16 cellular contexts compared by ENCODE assay signal in the genomic region with DNA sequence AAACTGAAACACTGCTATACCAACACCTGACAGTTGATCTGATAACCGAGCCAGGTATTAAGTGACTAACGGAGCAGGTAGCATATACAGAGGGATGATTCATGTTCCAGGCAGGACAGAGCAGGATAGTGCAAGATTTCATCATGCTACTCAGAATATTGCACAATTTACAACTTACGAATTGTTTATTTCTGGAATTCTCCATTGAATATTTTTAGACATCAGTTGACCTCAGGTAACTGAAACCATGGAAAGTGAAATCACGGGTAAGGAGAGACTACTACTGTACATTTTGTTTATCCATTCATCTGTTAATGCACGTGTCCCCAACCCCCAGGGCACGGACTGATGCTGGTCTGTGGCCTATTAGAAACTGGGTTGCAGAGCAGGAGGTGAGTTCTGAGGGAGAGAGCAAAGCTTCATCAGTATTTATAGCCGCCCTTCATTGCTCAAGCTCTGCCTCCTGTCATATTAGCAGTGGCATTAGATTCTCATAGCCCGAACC. TPM values are rescaled to one million over a fixed set of nuclear protein-coding genes. Genes with fewer than 3 reads are reported as not detected.
DNase-seq lines count a peak whose midpoint lies in the region; ATAC-seq, FAIRE-seq and TF ChIP-seq lines count a peak whose summit lies in the region.
"Had no signal": no experiment of that assay in that cellular context is flagged by ENCODE, and none has a peak within 500 bp of the region (broad histone marks: within the 10 kb centered on the region; RNA-seq: fewer than 3 reads in every experiment).

No MANE protein-coding gene starts in this region.

- H3K27ac Mint-ChIP-seq in CD8-positive, alpha-beta T cell: no peak overlapping the region
- H3K27ac Mint-ChIP-seq: IgD-negative memory B cell had no signal

- no peaks in the 10 kb centered on the region for H3K36me3 Mint-ChIP-seq in CD8-positive, alpha-beta T cell
- H3K36me3 Mint-ChIP-seq: IgD-negative memory B cell had no signal

- POLR2A ChIA-PET in CD8-positive, alpha-beta T cell (lab: Charles Lee): interaction anchor here (0.6 kb wide), 1 partner anchor 39 kb away, joined by 3 read pairs; no protein-coding TSS in a partner anchor

- no peaks in the 10 kb centered on the region for H3K9me3 ChIP-seq in CD8-positive, alpha-beta T cell (ENCODE audit: low read length)
- H3K9me3 ChIP-seq: adrenal gland, stomach had no signal

- TF ChIP-seq CTCF in bronchial epithelial cell (IDR thresholded peaks at IDR 0.05; ENCODE audit: insufficient read depth, low read length, severe bottlenecking): no peak
- TF ChIP-seq CTCF in CD8-positive, alpha-beta T cell (IDR thresholded peaks at IDR 0.05): no peak

- H3K4me1 ChIP-seq in CD8-positive, alpha-beta T cell (ENCODE audit: insufficient read depth, low read length): no peaks in the 10 kb centered on the region
- H3K4me1 ChIP-seq: adrenal gland, stomach had no signal

- no peaks in the 10 kb centered on the region for H3K27me3 Mint-ChIP-seq in CD8-positive, alpha-beta T cell (ENCODE audit: low read depth)
- H3K27me3 Mint-ChIP-seq: IgD-negative memory B cell had no signal

- H3K27me3 ChIP-seq in bronchial epithelial cell (ENCODE audit: control insufficient read depth, insufficient read depth, low read length): no peaks in the 10 kb centered on the region
- no peaks in the 10 kb centered on the region for H3K27me3 ChIP-seq in CD8-positive, alpha-beta T cell (ENCODE audit: insufficient read depth, low read length)
- H3K27me3 ChIP-seq: adrenal gland, dorsolateral prefrontal cortex, stomach had no signal

- H3K27ac ChIP-seq in CD8-positive, alpha-beta T cell (ENCODE audit: low read depth, low read length): no peak overlapping the region
- H3K27ac ChIP-seq: adrenal gland, dorsolateral prefrontal cortex, stomach had no signal

- H3K4me3 Mint-ChIP-seq in CD8-positive, alpha-beta T cell: no peak overlapping the region
- H3K4me3 Mint-ChIP-seq: IgD-negative memory B cell had no signal

- H3K36me3 ChIP-seq in bronchial epithelial cell (ENCODE audit: control insufficient read depth, insufficient read depth, low read length): no peaks in the 10 kb centered on the region
- H3K36me3 ChIP-seq in CD8-positive, alpha-beta T cell (ENCODE audit: insufficient read depth, low read length): no peaks in the 10 kb centered on the region
- H3K36me3 ChIP-seq: adrenal gland, stomach had no signal

- ATAC-seq in CD8-positive, alpha-beta T cell: no peak
- ATAC-seq: Panc1 had no signal

- peak; percentile 93 for FAIRE-seq in HTR-8/SVneo (lab: Jason Lieb, UNC)
- peak; percentile 81 for FAIRE-seq in bronchial epithelial cell (lab: Jason Lieb, UNC)
- FAIRE-seq: GM19239 had no signal

- no peaks in the 10 kb centered on the region for H3K9me3 Mint-ChIP-seq in CD8-positive, alpha-beta T cell
- H3K9me3 Mint-ChIP-seq: IgD-negative memory B cell had no signal

- no peak overlapping the region for H3K4me3 ChIP-seq in bronchial epithelial cell (ENCODE audit: low read depth, low read length)
- no peak overlapping the region for H3K4me3 ChIP-seq in CD8-positive, alpha-beta T cell (ENCODE audit: low read depth, low read length)
- H3K4me3 ChIP-seq: adrenal gland, dorsolateral prefrontal cortex, stomach had no signal

- DNase-seq in HTR-8/SVneo (ENCODE audit: insufficient read length, low spot score) (no peak), bronchial epithelial cell (ENCODE audit: low read depth) (peak; percentile 97), renal cortical epithelial cell (ENCODE audit: low read depth) (peak; percentile 79), NCI-H510A (lab: John Stamatoyannopoulos, UW) (no peak), NCI-H2081 (lab: John Stamatoyannopoulos, UW) (no peak)
- no peak for DNase-seq in CD8-positive, alpha-beta T cell
- DNase-seq: adrenal gland; dorsolateral prefrontal cortex; GOT3; hippocampal formation; NCI-H2107; stimulated activated CD4-positive, alpha-beta T cell treated with anti-CD3 and anti-CD28 coated beads, Interleukin-4, amount 100 ng/mL, for 1 hour; stomach had no signal

- CTCF ChIA-PET in CD8-positive, alpha-beta T cell (lab: Charles Lee): no interaction called here

- intact Hi-C loops in CD8-positive, alpha-beta T cell (cut with DNase I, micrococcal nuclease): no loop called here

- no peaks in the 10 kb centered on the region for H3K4me1 Mint-ChIP-seq in CD8-positive, alpha-beta T cell (ENCODE audit: low read depth)
- H3K4me1 Mint-ChIP-seq: IgD-negative memory B cell had no signal

RNA-seq across cellular contexts. Expression of gene PPM1E, which starts 14.5 kb away (rescaled TPM):
- total RNA-seq in bronchial epithelial cell (0.26 and 0.38 TPM in 2 replicates), renal cortical epithelial cell (0.17 and 0.89 TPM in 2 replicates)
- not detected for total RNA-seq in CD8-positive, alpha-beta T cell

RNA-seq across cellular contexts. Expression of gene RAD51C, which starts 48.8 kb away (rescaled TPM):
- 17.6 and 34.4 TPM in 2 replicates for total RNA-seq in bronchial epithelial cell
- total RNA-seq in renal cortical epithelial cell: 31.1 and 33.6 TPM in 2 replicates
- 10 to 100 TPM in 1 of 2 experiments, 1 to 10 TPM in 1; 10.0 to 10.7 TPM for total RNA-seq in CD8-positive, alpha-beta T cell

RNA-seq across cellular contexts. Expression of gene TEX14, which starts 49.3 kb away (rescaled TPM):
- total RNA-seq in bronchial epithelial cell: under 0.01 TPM in 1 of 2 replicates, not detected in the other
- total RNA-seq in renal cortical epithelial cell: not detected in 2 replicates
- 1 to 10 TPM in 1 of 2 experiments, under 1 TPM in 1; 0.94 to 1.3 TPM for total RNA-seq in CD8-positive, alpha-beta T cell
- total RNA-seq: stomach had no signal

Comparison
In these comparisons a context has a peak if more than half of its experiments do, and no peak if none do; other contexts are left out.
1. DNase-seq: peak in bronchial epithelial cell (single experiment) and renal cortical epithelial cell (single experiment); none in HTR-8/SVneo (single experiment), CD8-positive, alpha-beta T cell (0 of 7), NCI-H510A (single experiment) and NCI-H2081 (0 of 2).